12 cellular contexts compared by ENCODE assay signal in genomic region chr12:6211421-6211869, GRCh38. TPM values are rescaled to one million over a fixed set of nuclear protein-coding genes. Genes with fewer than 3 reads are reported as not detected.
DNase-seq lines count a peak whose midpoint lies in the region; ATAC-seq, FAIRE-seq and TF ChIP-seq lines count a peak whose summit lies in the region.
"Had no signal": no experiment of that assay in that cellular context is flagged by ENCODE, and none has a peak within 500 bp of the region (broad histone marks: within the 10 kb centered on the region; RNA-seq: fewer than 3 reads in every experiment).

No MANE protein-coding gene starts in this region.

- no peak overlapping the region for H2AK5ac ChIP-seq in mesendoderm (ENCODE audit: low read length)

- no peaks in the 10 kb centered on the region for H3K9me3 Mint-ChIP-seq in activated CD8-positive, alpha-beta T cell treated with anti-CD3 and anti-CD28 coated beads for 36 hours

- no peak overlapping the region for H2BK120ac ChIP-seq in mesendoderm (ENCODE audit: low read depth, low read length)

- CTCF ChIA-PET in activated CD8-positive, alpha-beta T cell treated with anti-CD3 and anti-CD28 coated beads for 36 hours (lab: Charles Lee), result interaction anchor here (1.1 to 5.7 kb wide), 3 partner anchors 15 to 73 kb away, joined by 4 to 34 read pairs (median 9); no protein-coding TSS in a partner anchor

- H4K5ac ChIP-seq in mesendoderm (ENCODE audit: low read length), result no peak overlapping the region

- H2BK15ac ChIP-seq in mesendoderm (replicated peaks; ENCODE audit: low read depth), result no peak overlapping the region

- POLR2A ChIA-PET in activated CD8-positive, alpha-beta T cell treated with anti-CD3 and anti-CD28 coated beads for 36 hours (lab: Charles Lee), result no interaction called here

- peaks cover 15% of the 10 kb centered on the region for H3K79me1 ChIP-seq in mesendoderm (ENCODE audit: low read length)

- peaks cover 2% of the 10 kb centered on the region for H3K27me3 Mint-ChIP-seq in activated CD8-positive, alpha-beta T cell treated with anti-CD3 and anti-CD28 coated beads for 36 hours

- TF ChIP-seq CTCF in coronary artery (IDR thresholded peaks at IDR 0.05) (no peak), transverse colon (IDR thresholded peaks at IDR 0.05) (no peak)
- no peak for TF ChIP-seq CTCF in activated CD8-positive, alpha-beta T cell treated with anti-CD3 and anti-CD28 coated beads for 36 hours (IDR thresholded peaks at IDR 0.05)

- DNase-seq in HTR-8/SVneo (ENCODE audit: insufficient read length, low spot score) (no peak), coronary artery (ENCODE audit: low spot score) (no peak), mesendoderm (no peak), transverse colon (no peak)
- DNase-seq in activated CD8-positive, alpha-beta T cell treated with anti-CD3 and anti-CD28 coated beads for 36 hours, result no peak
- DNase-seq: NCI-H2029, right lobe of liver had no signal

- no peak overlapping the region for H3K4me2 ChIP-seq in mesendoderm (ENCODE audit: low read length)

- FAIRE-seq in HTR-8/SVneo (lab: Jason Lieb, UNC), result peak; percentile 4
- FAIRE-seq: HepG2, RCC 7860 had no signal

- H3K9me3 ChIP-seq in transverse colon, result no peaks in the 10 kb centered on the region
- H3K9me3 ChIP-seq: right lobe of liver had no signal

- peaks cover 16% of the 10 kb centered on the region for H3K4me1 Mint-ChIP-seq in activated CD8-positive, alpha-beta T cell treated with anti-CD3 and anti-CD28 coated beads for 36 hours (ENCODE audit: low read depth)

- peak overlapping the region; percentile 24 to 63 for H3K27ac ChIP-seq in coronary artery
- no peak overlapping the region for H3K27ac ChIP-seq in mesendoderm (ENCODE audit: low read depth, low read length)
- H3K27ac ChIP-seq in transverse colon, result peak overlapping the region; percentile 93 to 99 (median 95)
- H3K27ac ChIP-seq: right lobe of liver had no signal

- no peak overlapping the region for H3K4ac ChIP-seq in mesendoderm (ENCODE audit: low read depth, low read length)

- TF ChIP-seq POLR2A in transverse colon (IDR thresholded peaks at IDR 0.05), result no peak

- H3K4me3 ChIP-seq in coronary artery (peak overlapping the region; percentile 22), mesendoderm (ENCODE audit: low read length) (no peak overlapping the region), transverse colon (no peak overlapping the region)
- H3K4me3 ChIP-seq: right lobe of liver had no signal

- no peak overlapping the region for H4K8ac ChIP-seq in mesendoderm (ENCODE audit: low read depth, low read length)

- H3K23ac ChIP-seq in mesendoderm (ENCODE audit: low read length), result peak overlapping the region; percentile 80

- ATAC-seq in HG03039 (IDR thresholded peaks at IDR 0.05; ENCODE audit: unreplicated experiment) (no peak), GM19452 (IDR thresholded peaks at IDR 0.05; ENCODE audit: unreplicated experiment) (no peak), HG03175 (IDR thresholded peaks at IDR 0.05; ENCODE audit: unreplicated experiment) (no peak)
- ATAC-seq in activated CD8-positive, alpha-beta T cell treated with anti-CD3 and anti-CD28 coated beads for 36 hours, result no peak
- ATAC-seq: HepG2, right lobe of liver had no signal

- no peak overlapping the region for H3K27ac Mint-ChIP-seq in activated CD8-positive, alpha-beta T cell treated with anti-CD3 and anti-CD28 coated beads for 36 hours

- no peak overlapping the region for H3K9ac ChIP-seq in mesendoderm (ENCODE audit: low read length)

- no CpG with 5 or more reads among the region's 14 CpGs for WGBS in mesendoderm (ENCODE audit: extremely low coverage, insufficient coverage, low lambda C conversion rate)
- WGBS in transverse colon (ENCODE audit: low coverage in 1 of 2), 2 donors, result 68% methylated on average over 14 of the region's 14 CpGs; no CpG with 5 or more reads in 1 of the 2 donors

- in situ Hi-C loops in transverse colon (cut with MboI; ENCODE audit: low pct_ligation_motif_present in 1 of 4, low pct_unique_long_range_greater_than_20kb in 1 of 4, low sequenced_read_pairs in 3 of 4), result no loop called here

- no peak overlapping the region for H3K4me3 Mint-ChIP-seq in activated CD8-positive, alpha-beta T cell treated with anti-CD3 and anti-CD28 coated beads for 36 hours

- no peaks in the 10 kb centered on the region for H3K36me3 ChIP-seq in mesendoderm (ENCODE audit: control insufficient read depth, insufficient read depth, low read length)
- no peaks in the 10 kb centered on the region for H3K36me3 ChIP-seq in transverse colon
- H3K36me3 ChIP-seq: right lobe of liver had no signal

- peak overlapping the region; percentile 22 for H3K56ac ChIP-seq in mesendoderm (ENCODE audit: low read length)

- no peak for TF ChIP-seq EP300 in transverse colon (IDR thresholded peaks at IDR 0.05; ENCODE audit: low read depth)

- no peak overlapping the region for H2BK5ac ChIP-seq in mesendoderm (ENCODE audit: low read length)

- intact Hi-C loops in transverse colon (cut with DNase I; ENCODE audit: low total_unique reads), result no loop called here
- intact Hi-C loops in activated CD8-positive, alpha-beta T cell treated with anti-CD3 and anti-CD28 coated beads for 36 hours (cut with micrococcal nuclease), result no loop called here

- H3K79me2 ChIP-seq in mesendoderm (ENCODE audit: control insufficient read depth, insufficient read depth, low read length), result peaks cover 16% of the 10 kb centered on the region

- no peak overlapping the region for H3K18ac ChIP-seq in mesendoderm (ENCODE audit: low read length)

- H3K4me1 ChIP-seq in mesendoderm (ENCODE audit: control insufficient read depth, low read depth, low read length) (peaks cover 23% of the 10 kb centered on the region), transverse colon (peaks cover 91 to 100% (median 95%) of the 10 kb centered on the region in 4 donors)
- H3K4me1 ChIP-seq: right lobe of liver had no signal

- H3K36me3 Mint-ChIP-seq in activated CD8-positive, alpha-beta T cell treated with anti-CD3 and anti-CD28 coated beads for 36 hours (ENCODE audit: low read depth), result no peaks in the 10 kb centered on the region

- H3K27me3 ChIP-seq in mesendoderm (ENCODE audit: insufficient read depth, low read length, poor library complexity) (no peaks in the 10 kb centered on the region), transverse colon (no peaks in the 10 kb centered on the region)
- H3K27me3 ChIP-seq: right lobe of liver had no signal

RNA-seq across cellular contexts. Expression of gene CD9, which starts 11.2 kb away (rescaled TPM):
- 228 TPM for polyA plus RNA-seq in mesendoderm (2013, experiment 1 of 2)
- polyA plus RNA-seq in mesendoderm (2013, experiment 2 of 2), result 229 TPM
- total RNA-seq in transverse colon, result 100 to 1,000 TPM; 207 to 668 (median 481) TPM
- total RNA-seq in activated CD8-positive, alpha-beta T cell treated with anti-CD3 and anti-CD28 coated beads for 36 hours, result 1 to 10 TPM; 9.1 to 9.2 TPM

Comparison
In these comparisons a context has a peak if more than half of its experiments do, and no peak if none do; other contexts are left out.
1. RNA of gene CD9, which starts 11.2 kb away (total RNA-seq): 207 to 668 TPM in transverse colon; 9.1 to 9.2 TPM in activated CD8-positive, alpha-beta T cell treated with anti-CD3 and anti-CD28 coated beads for 36 hours; every median in the first group is over 10 times any median in the second.